ENCODE assay signal across 9 cellular contexts in genomic region chr7:129122086-129122750, GRCh38. TPM values are rescaled to one million over a fixed set of nuclear protein-coding genes. Genes with fewer than 3 reads are reported as not detected.
DNase-seq lines count a peak whose midpoint lies in the region; ATAC-seq, FAIRE-seq and TF ChIP-seq lines count a peak whose summit lies in the region.
"Had no signal": no experiment of that assay in that cellular context is flagged by ENCODE, and none has a peak within 500 bp of the region (broad histone marks: within the 10 kb centered on the region; RNA-seq: fewer than 3 reads in every experiment).

No MANE protein-coding gene starts in this region.

- H3K9me3 Mint-ChIP-seq in activated naive CD4-positive, alpha-beta T cell treated with anti-CD3 and anti-CD28 coated beads, Interleukin-2, amount 10 ng/mL, durations not matched to agents 7 days and 5 days = peaks cover 17% of the 10 kb centered on the region

- H3K36me3 ChIP-seq in smooth muscle cell (ENCODE audit: low read depth) = no peaks in the 10 kb centered on the region
- H3K36me3 ChIP-seq: heart right ventricle had no signal

- no peaks in the 10 kb centered on the region for H3K36me3 Mint-ChIP-seq in activated naive CD4-positive, alpha-beta T cell treated with anti-CD3 and anti-CD28 coated beads, Interleukin-2, amount 10 ng/mL, durations not matched to agents 7 days and 5 days

- no peaks in the 10 kb centered on the region for H4K20me1 ChIP-seq in smooth muscle cell (ENCODE audit: low read depth)

- peaks cover 3% of the 10 kb centered on the region for H3K27me3 ChIP-seq in smooth muscle cell (ENCODE audit: low read depth)

- no peak overlapping the region for H3K4me3 Mint-ChIP-seq in activated naive CD4-positive, alpha-beta T cell treated with anti-CD3 and anti-CD28 coated beads, Interleukin-2, amount 10 ng/mL, durations not matched to agents 7 days and 5 days

- peak overlapping the region; percentile 55 for H3K27ac Mint-ChIP-seq in activated naive CD4-positive, alpha-beta T cell treated with anti-CD3 and anti-CD28 coated beads, Interleukin-2, amount 10 ng/mL, durations not matched to agents 7 days and 5 days

- CTCF ChIA-PET in activated naive CD4-positive, alpha-beta T cell treated with anti-CD3 and anti-CD28 coated beads, Interleukin-2, amount 10 ng/mL, durations not matched to agents 7 days and 5 days (lab: Charles Lee) = interaction anchor here (1.4 to 2.2 kb wide), 2 partner anchors 30 to 42 kb away, joined by 4 to 8 read pairs; no protein-coding TSS in a partner anchor

- DNase-seq in activated naive CD4-positive, alpha-beta T cell treated with anti-CD3 and anti-CD28 coated beads, Interleukin-2, amount 10 ng/mL, durations not matched to agents 7 days and 5 days = no peak
- DNase-seq in activated naive CD4-positive, alpha-beta T cell treated with anti-CD3 and anti-CD28 coated beads, Interleukin-2, amount 50 U/mL, for 16 hours = no peak
- DNase-seq in smooth muscle cell (lab: John Stamatoyannopoulos, UW; ENCODE audit: unreplicated experiment) (no peak), NCI-H524 treated with DMSO at 0.1 percent for 48 hours (lab: John Stamatoyannopoulos, UW) (no peak), frontal cortex (ENCODE audit: low spot score in 2 of 2) (no peak)
- DNase-seq in stimulated activated CD4-positive, alpha-beta T cell treated with anti-CD3 and anti-CD28 coated beads, Interleukin-4, amount 100 ng/mL, for 24 hours = no peak
- DNase-seq: heart right ventricle had no signal

- ATAC-seq in GM21825 (IDR thresholded peaks at IDR 0.05; ENCODE audit: unreplicated experiment) (peak; percentile 51), HG03520 (IDR thresholded peaks at IDR 0.05; ENCODE audit: unreplicated experiment) (peak; percentile 49)

- H3K4me1 Mint-ChIP-seq in activated naive CD4-positive, alpha-beta T cell treated with anti-CD3 and anti-CD28 coated beads, Interleukin-2, amount 10 ng/mL, durations not matched to agents 7 days and 5 days = peaks cover 19% of the 10 kb centered on the region

- no peak overlapping the region for H3K4me2 ChIP-seq in smooth muscle cell

- no peak overlapping the region for H3K9ac ChIP-seq in smooth muscle cell (ENCODE audit: low read depth)

- H3K9me3 ChIP-seq in smooth muscle cell (replicated peaks; ENCODE audit: low read depth) = peaks cover 6% of the 10 kb centered on the region

- H3K27me3 Mint-ChIP-seq in activated naive CD4-positive, alpha-beta T cell treated with anti-CD3 and anti-CD28 coated beads, Interleukin-2, amount 10 ng/mL, durations not matched to agents 7 days and 5 days = peaks cover 6% of the 10 kb centered on the region

- no peaks in the 10 kb centered on the region for H3F3A ChIP-seq in smooth muscle cell (ENCODE audit: low read depth)

- H3K4me3 ChIP-seq in smooth muscle cell = no peak overlapping the region
- H3K4me3 ChIP-seq: heart right ventricle had no signal

- H2AFZ ChIP-seq in smooth muscle cell (ENCODE audit: low read depth) = no peak overlapping the region

- FAIRE-seq in frontal cortex (lab: Jason Lieb, UNC) = no peak

- no peaks in the 10 kb centered on the region for H3K4me1 ChIP-seq in smooth muscle cell (ENCODE audit: low read depth)

- 73% methylated on average over 2 of the region's 2 CpGs for WGBS in smooth muscle cell (ENCODE audit: low lambda C conversion rate)

- no peak for TF ChIP-seq CTCF in smooth muscle cell (IDR thresholded peaks at IDR 0.05; ENCODE audit: borderline replicate concordance, insufficient read depth, poor library complexity, severe bottlenecking)

- H3K79me2 ChIP-seq in smooth muscle cell (ENCODE audit: low read depth) = no peaks in the 10 kb centered on the region

- H3K27ac ChIP-seq in smooth muscle cell (ENCODE audit: low read depth) = peak overlapping the region; percentile 5

RNA-seq across cellular contexts. Expression of gene TSPAN33, which starts 22.3 kb away (rescaled TPM):
- total RNA-seq in smooth muscle cell (2.0 and 2.8 TPM in 2 replicates), frontal cortex (4.1 TPM)
- polyA plus RNA-seq in smooth muscle cell = 1.6 and 2.4 TPM in 2 replicates
